8 cellular contexts compared by ENCODE assay signal in the genomic region with DNA sequence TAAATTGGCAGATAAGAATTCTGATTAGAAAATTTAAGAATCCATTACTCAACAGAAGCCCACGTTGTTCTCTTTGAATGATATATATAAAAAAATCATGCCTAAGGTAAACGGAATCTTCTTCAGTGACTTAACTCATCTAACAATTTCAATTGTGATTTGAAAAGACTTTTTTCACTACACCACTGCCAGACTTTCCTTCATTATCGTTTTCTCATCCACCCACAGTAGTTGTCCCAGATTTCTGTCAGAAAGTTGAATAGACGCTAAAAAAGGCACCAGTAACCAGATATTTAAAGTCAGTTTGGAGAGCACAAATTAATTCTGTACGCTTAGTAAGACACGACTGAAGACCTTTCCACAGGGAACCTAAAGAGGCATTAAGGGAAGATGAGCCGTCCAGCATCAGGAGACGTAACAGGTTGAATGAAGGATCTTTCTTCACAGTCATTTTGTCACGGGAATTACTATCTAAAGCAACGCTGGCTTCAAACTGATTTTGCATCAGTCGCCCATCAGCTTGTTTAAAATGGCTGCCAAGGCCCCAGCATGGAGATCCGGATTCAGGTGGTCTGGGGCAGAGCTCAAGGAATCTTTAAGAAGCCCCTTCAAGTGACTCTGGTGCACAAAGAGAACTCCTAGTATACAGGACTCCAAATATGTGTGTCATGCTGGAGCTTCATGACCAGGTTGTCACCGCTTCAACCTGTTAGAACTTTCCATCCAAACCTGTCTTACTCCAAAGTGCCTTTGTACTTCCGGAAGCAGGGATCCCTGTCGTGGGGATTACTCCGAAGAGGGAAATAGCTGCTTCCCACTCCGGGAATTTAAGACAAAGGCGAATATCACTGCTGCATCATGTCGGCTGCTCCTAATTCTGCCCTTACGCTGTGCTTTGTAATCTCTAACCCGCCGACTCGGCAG. TPM values are rescaled to one million over a fixed set of nuclear protein-coding genes. Genes with fewer than 3 reads are reported as not detected.
DNase-seq lines count a peak whose midpoint lies in the region; ATAC-seq and TF ChIP-seq lines count a peak whose summit lies in the region.

No MANE protein-coding gene starts in this region.

- H3K27ac ChIP-seq in OCI-LY7 (ENCODE audit: low read depth, low read length, poor library complexity, severe bottlenecking) (peak overlapping the region; percentile 73), mesenchymal stem cell (ENCODE audit: low read length, poor library complexity, severe bottlenecking) (peak overlapping the region; percentile 90), upper lobe of left lung (peak overlapping the region; percentile 91 to 98 (median 94))

- intact Hi-C loops in OCI-LY7 (cut with micrococcal nuclease; ENCODE audit: unreplicated experiment): no loop called here

- CTCF ChIA-PET in OCI-LY7 (lab: Charles Lee; ENCODE audit: unreplicated experiment): no interaction called here

- H2BK5ac ChIP-seq in mesenchymal stem cell (ENCODE audit: low read depth, low read length, poor library complexity, severe bottlenecking): no peak overlapping the region

- H3K79me2 ChIP-seq in OCI-LY7 (ENCODE audit: insufficient read depth, low read depth, low read length): peaks cover 50% of the 10 kb centered on the region

- H3K18ac ChIP-seq in mesenchymal stem cell (ENCODE audit: low read depth in 1 of 2, low read length in 2 of 2): peak overlapping the region; percentile 33 to 54

- no peak for TF ChIP-seq CTCF in OCI-LY7 (conservative IDR thresholded peaks at IDR 0.05; ENCODE audit: low read length)
- TF ChIP-seq CTCF in choroid plexus epithelial cell (conservative IDR thresholded peaks at IDR 0.05; ENCODE audit: low read depth, low read length): no peak
- no peak for TF ChIP-seq CTCF in upper lobe of left lung (IDR thresholded peaks at IDR 0.05)

- H3K9ac ChIP-seq in mesenchymal stem cell (ENCODE audit: low read length): peak overlapping the region; percentile 98

- H3K79me1 ChIP-seq in mesenchymal stem cell (replicated peaks; ENCODE audit: low read length, poor library complexity, severe bottlenecking): peaks cover 5% of the 10 kb centered on the region

- TF ChIP-seq EP300 in upper lobe of left lung (IDR thresholded peaks at IDR 0.05): no peak

- no peak overlapping the region for H3K14ac ChIP-seq in mesenchymal stem cell (ENCODE audit: low read length in 2 of 2)

- peak overlapping the region; percentile 93 for H3K4me3 ChIP-seq in OCI-LY7 (ENCODE audit: low read depth, low read length, poor library complexity, severe bottlenecking)
- peak overlapping the region; percentile 87 for H3K4me3 ChIP-seq in choroid plexus epithelial cell (ENCODE audit: low read depth, low read length)
- peak overlapping the region; percentile 89 to 98 for H3K4me3 ChIP-seq in mesenchymal stem cell (ENCODE audit: insufficient read depth in 1 of 2, low read depth in 1 of 2, low read length in 2 of 2)
- H3K4me3 ChIP-seq in upper lobe of left lung: peak overlapping the region; percentile 52 to 77 (median 68)

- H2AFZ ChIP-seq in OCI-LY7 (ENCODE audit: low read length): peak overlapping the region; percentile 52; the same call in 1 of the 2 replicates
- no peak overlapping the region for H2AFZ ChIP-seq in mesenchymal stem cell (ENCODE audit: low read depth, low read length)

- peaks cover 26% of the 10 kb centered on the region for H3K4me1 ChIP-seq in OCI-LY7 (ENCODE audit: insufficient read depth, low read length, poor library complexity, severe bottlenecking)
- peaks cover 5% of the 10 kb centered on the region for H3K4me1 ChIP-seq in mesenchymal stem cell (ENCODE audit: control insufficient read depth, insufficient read depth, low read depth, low read length)
- H3K4me1 ChIP-seq in upper lobe of left lung: peaks cover 26 to 44% (median 32%) of the 10 kb centered on the region in 4 donors

- POLR2A ChIA-PET in OCI-LY7 (lab: Charles Lee): interaction anchor here (0.9 to 1.3 kb wide), 5 partner anchors 9 to 220 kb away, joined by 3 to 6 read pairs (median 4); no protein-coding TSS in a partner anchor

- H2BK120ac ChIP-seq in mesenchymal stem cell (ENCODE audit: low read depth, low read length): no peak overlapping the region

- H2BK12ac ChIP-seq in mesenchymal stem cell (ENCODE audit: low read length in 2 of 2): no peak overlapping the region

- H2BK15ac ChIP-seq in mesenchymal stem cell (ENCODE audit: low read depth, poor library complexity, severe bottlenecking): no peak overlapping the region

- H3K36me3 ChIP-seq in OCI-LY7 (ENCODE audit: insufficient read depth, low read length) (peaks cover 34% of the 10 kb centered on the region), mesenchymal stem cell (ENCODE audit: control insufficient read depth in 1 of 2, insufficient read depth in 2 of 2, low read depth in 1 of 2, low read length in 2 of 2) (peaks cover 0 to 11% of the 10 kb centered on the region in 2 experiments), upper lobe of left lung (no peaks in the 10 kb centered on the region)

- DNase-seq in NCI-H82 (lab: John Stamatoyannopoulos, UW) (peak; percentile 68), NCI-H82 treated with DMSO at 0.1 percent for 48 hours (lab: John Stamatoyannopoulos, UW; ENCODE audit: unreplicated experiment) (no peak), OCI-LY7 (ENCODE audit: low spot score) (peak; percentile 52), choroid plexus epithelial cell (ENCODE audit: low read depth) (peak; percentile 28), mesenchymal stem cell (peak; percentile 52), upper lobe of left lung (no peak)

- peak overlapping the region; percentile 8 for H4K8ac ChIP-seq in mesenchymal stem cell (ENCODE audit: low read length)

- H3K4me2 ChIP-seq in OCI-LY7 (ENCODE audit: low read length) (peak overlapping the region; percentile 96), mesenchymal stem cell (ENCODE audit: low read length, poor library complexity, severe bottlenecking) (peak overlapping the region; percentile 89)

- H3K27me3 ChIP-seq in mesenchymal stem cell (ENCODE audit: control insufficient read depth in 1 of 2, insufficient read depth in 1 of 2, low read length in 2 of 2) (peaks cover 0 to 12% of the 10 kb centered on the region in 2 experiments), upper lobe of left lung (no peaks in the 10 kb centered on the region)

- H3K9me2 ChIP-seq in OCI-LY7 (ENCODE audit: insufficient read depth, low read length): no peaks in the 10 kb centered on the region

- H2AK5ac ChIP-seq in mesenchymal stem cell (ENCODE audit: low read length, severe bottlenecking): no peak overlapping the region

- no peak overlapping the region for H3K4ac ChIP-seq in mesenchymal stem cell (ENCODE audit: low read depth in 1 of 2, low read length in 2 of 2)

- BruUV-seq in OCI-LY7 (replicated peaks; lab: Mats Ljungman, UMichigan): TSS peak; percentile 56

- ATAC-seq in upper lobe of left lung (ENCODE audit: low FRiP score in 2 of 2) (no peak), HG03025 (IDR thresholded peaks at IDR 0.05; ENCODE audit: low FRiP score, unreplicated experiment) (no peak), HG02884 (IDR thresholded peaks at IDR 0.05; ENCODE audit: unreplicated experiment) (no peak)

- TF ChIP-seq POLR2A in upper lobe of left lung (IDR thresholded peaks at IDR 0.05): no peak

- H3K9me3 ChIP-seq in OCI-LY7 (ENCODE audit: low read length) (no peaks in the 10 kb centered on the region), mesenchymal stem cell (ENCODE audit: control insufficient read depth, low read length) (no peaks in the 10 kb centered on the region), upper lobe of left lung (no peaks in the 10 kb centered on the region)

- peaks cover 8% of the 10 kb centered on the region; the same call in 1 of the 2 replicates for H4K20me1 ChIP-seq in OCI-LY7 (ENCODE audit: insufficient read depth, low read length)

- H3K23ac ChIP-seq in mesenchymal stem cell (ENCODE audit: low read length in 2 of 2): no peak overlapping the region

- peak overlapping the region; percentile 68 for H4K91ac ChIP-seq in mesenchymal stem cell (ENCODE audit: low read length)

- 21% methylated on average over 22 of the region's 23 CpGs for WGBS in mesenchymal stem cell
- WGBS in upper lobe of left lung, 2 donors: 30 to 55% methylated on average over 12 to 23 of the region's 23 CpGs

RNA-seq across cellular contexts. Expression of a gene that starts 1.2 kb away (rescaled TPM):
- total RNA-seq in OCI-LY7 (2014; rRNA removed; shearing (Covaris generic)): 57.9 and 60.4 TPM in 2 replicates
- total RNA-seq in OCI-LY7 (2022): 75.8 and 76.1 TPM in 2 replicates
- 127 TPM for polyA plus RNA-seq in mesenchymal stem cell (2013, experiment 1 of 2)
- polyA plus RNA-seq in mesenchymal stem cell (2013, experiment 2 of 2): 138 TPM
- total RNA-seq in upper lobe of left lung: 100 to 1,000 TPM in 2 of 6 donors, 10 to 100 TPM in 4; 26.2 to 108 (median 73.3) TPM

RNA-seq across cellular contexts. Expression of a gene that starts 6.1 kb away (rescaled TPM):
- total RNA-seq in OCI-LY7 (2014; rRNA removed; shearing (Covaris generic)): not detected in 2 replicates
- total RNA-seq in OCI-LY7 (2022) (2.0 and 2.9 TPM in 2 replicates), upper lobe of left lung (1 to 10 TPM in 5 of 6 donors, not detected in 1; 1.1 to 8.2 (median 2.3) TPM)
- polyA plus RNA-seq in mesenchymal stem cell (2013, experiment 1 of 2): 0.03 TPM
- 0.04 TPM for polyA plus RNA-seq in mesenchymal stem cell (2013, experiment 2 of 2)

RNA-seq across cellular contexts. Expression of a gene that starts 30.1 kb away (rescaled TPM):
- total RNA-seq in OCI-LY7 (2014; rRNA removed; shearing (Covaris generic)): 0.21 and 1.4 TPM in 2 replicates
- total RNA-seq in OCI-LY7 (2022): not detected in 2 replicates
- polyA plus RNA-seq in mesenchymal stem cell (2013, experiment 1 of 2): 0.73 TPM
- 0.51 TPM for polyA plus RNA-seq in mesenchymal stem cell (2013, experiment 2 of 2)
- total RNA-seq in upper lobe of left lung: 10 to 100 TPM in 1 of 6 donors, 1 to 10 TPM in 5; 2.1 to 12.8 (median 3.0) TPM

Comparison
In these comparisons a context has a peak if more than half of its experiments do, and no peak if none do; other contexts are left out.
1. DNase-seq: peak in NCI-H82 (single experiment), OCI-LY7 (single experiment), choroid plexus epithelial cell (single experiment) and mesenchymal stem cell (single experiment); none in NCI-H82 treated with DMSO at 0.1 percent for 48 hours (single experiment) and upper lobe of left lung (0 of 2).
2. Peak in every context shown above with its lines, with median percentiles within 50 percentile points of each other: H3K27ac ChIP-seq and H3K4me3 ChIP-seq.